ENCODE assay signal across 2 cellular contexts in the genomic region with DNA sequence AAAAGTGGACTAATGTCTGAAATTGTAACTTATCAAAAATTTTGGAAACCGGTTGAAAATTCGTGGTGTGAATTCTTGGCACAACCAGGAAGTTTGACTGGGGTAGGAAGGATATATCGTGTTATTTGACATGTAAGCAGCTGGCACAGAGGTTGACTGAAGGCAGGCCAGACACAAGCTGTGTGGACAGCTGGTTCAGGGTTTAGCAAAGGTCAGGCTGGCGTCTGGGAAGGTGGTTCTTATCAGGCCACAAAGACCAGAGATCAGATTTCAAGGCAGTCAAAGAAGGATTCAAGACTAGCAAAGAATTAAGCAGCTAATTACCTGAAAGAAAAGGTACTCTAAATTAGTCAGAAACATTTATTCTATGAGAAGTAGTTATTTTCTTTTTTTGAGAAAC.
TF ChIP-seq lines count a peak whose summit lies in the region.

No MANE protein-coding gene starts in this region.

TF ChIP-seq in GM23338, 12 proteins besides CTCF, POLR2A, EP300 and RAD21 (continues in another document):
- TF ChIP-seq EZH2 (IDR thresholded peaks at IDR 0.05; ENCODE audit: low read depth, unreplicated experiment) = no peak
- TF ChIP-seq NANOG (IDR thresholded peaks at IDR 0.05; ENCODE audit: borderline replicate concordance) = no peak
- TF ChIP-seq CREB1 (CRISPR knock-in tag; IDR thresholded peaks at IDR 0.05; ENCODE audit: low read depth) = no peak
- TF ChIP-seq JUNB (IDR thresholded peaks at IDR 0.05; ENCODE audit: unreplicated experiment) = no peak
- TF ChIP-seq, protein P1, sequence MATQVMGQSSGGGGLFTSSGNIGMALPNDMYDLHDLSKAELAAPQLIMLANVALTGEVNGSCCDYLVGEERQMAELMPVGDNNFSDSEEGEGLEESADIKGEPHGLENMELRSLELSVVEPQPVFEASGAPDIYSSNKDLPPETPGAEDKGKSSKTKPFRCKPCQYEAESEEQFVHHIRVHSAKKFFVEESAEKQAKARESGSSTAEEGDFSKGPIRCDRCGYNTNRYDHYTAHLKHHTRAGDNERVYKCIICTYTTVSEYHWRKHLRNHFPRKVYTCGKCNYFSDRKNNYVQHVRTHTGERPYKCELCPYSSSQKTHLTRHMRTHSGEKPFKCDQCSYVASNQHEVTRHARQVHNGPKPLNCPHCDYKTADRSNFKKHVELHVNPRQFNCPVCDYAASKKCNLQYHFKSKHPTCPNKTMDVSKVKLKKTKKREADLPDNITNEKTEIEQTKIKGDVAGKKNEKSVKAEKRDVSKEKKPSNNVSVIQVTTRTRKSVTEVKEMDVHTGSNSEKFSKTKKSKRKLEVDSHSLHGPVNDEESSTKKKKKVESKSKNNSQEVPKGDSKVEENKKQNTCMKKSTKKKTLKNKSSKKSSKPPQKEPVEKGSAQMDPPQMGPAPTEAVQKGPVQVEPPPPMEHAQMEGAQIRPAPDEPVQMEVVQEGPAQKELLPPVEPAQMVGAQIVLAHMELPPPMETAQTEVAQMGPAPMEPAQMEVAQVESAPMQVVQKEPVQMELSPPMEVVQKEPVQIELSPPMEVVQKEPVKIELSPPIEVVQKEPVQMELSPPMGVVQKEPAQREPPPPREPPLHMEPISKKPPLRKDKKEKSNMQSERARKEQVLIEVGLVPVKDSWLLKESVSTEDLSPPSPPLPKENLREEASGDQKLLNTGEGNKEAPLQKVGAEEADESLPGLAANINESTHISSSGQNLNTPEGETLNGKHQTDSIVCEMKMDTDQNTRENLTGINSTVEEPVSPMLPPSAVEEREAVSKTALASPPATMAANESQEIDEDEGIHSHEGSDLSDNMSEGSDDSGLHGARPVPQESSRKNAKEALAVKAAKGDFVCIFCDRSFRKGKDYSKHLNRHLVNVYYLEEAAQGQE (IDR thresholded peaks at IDR 0.05; ENCODE audit: unreplicated experiment) = no peak
- TF ChIP-seq EZH2phosphoT487 (IDR thresholded peaks at IDR 0.05; ENCODE audit: unreplicated experiment) = no peak
- no peak for TF ChIP-seq ZNF114 (CRISPR knock-in tag; IDR thresholded peaks at IDR 0.05)
- TF ChIP-seq, protein P2, sequence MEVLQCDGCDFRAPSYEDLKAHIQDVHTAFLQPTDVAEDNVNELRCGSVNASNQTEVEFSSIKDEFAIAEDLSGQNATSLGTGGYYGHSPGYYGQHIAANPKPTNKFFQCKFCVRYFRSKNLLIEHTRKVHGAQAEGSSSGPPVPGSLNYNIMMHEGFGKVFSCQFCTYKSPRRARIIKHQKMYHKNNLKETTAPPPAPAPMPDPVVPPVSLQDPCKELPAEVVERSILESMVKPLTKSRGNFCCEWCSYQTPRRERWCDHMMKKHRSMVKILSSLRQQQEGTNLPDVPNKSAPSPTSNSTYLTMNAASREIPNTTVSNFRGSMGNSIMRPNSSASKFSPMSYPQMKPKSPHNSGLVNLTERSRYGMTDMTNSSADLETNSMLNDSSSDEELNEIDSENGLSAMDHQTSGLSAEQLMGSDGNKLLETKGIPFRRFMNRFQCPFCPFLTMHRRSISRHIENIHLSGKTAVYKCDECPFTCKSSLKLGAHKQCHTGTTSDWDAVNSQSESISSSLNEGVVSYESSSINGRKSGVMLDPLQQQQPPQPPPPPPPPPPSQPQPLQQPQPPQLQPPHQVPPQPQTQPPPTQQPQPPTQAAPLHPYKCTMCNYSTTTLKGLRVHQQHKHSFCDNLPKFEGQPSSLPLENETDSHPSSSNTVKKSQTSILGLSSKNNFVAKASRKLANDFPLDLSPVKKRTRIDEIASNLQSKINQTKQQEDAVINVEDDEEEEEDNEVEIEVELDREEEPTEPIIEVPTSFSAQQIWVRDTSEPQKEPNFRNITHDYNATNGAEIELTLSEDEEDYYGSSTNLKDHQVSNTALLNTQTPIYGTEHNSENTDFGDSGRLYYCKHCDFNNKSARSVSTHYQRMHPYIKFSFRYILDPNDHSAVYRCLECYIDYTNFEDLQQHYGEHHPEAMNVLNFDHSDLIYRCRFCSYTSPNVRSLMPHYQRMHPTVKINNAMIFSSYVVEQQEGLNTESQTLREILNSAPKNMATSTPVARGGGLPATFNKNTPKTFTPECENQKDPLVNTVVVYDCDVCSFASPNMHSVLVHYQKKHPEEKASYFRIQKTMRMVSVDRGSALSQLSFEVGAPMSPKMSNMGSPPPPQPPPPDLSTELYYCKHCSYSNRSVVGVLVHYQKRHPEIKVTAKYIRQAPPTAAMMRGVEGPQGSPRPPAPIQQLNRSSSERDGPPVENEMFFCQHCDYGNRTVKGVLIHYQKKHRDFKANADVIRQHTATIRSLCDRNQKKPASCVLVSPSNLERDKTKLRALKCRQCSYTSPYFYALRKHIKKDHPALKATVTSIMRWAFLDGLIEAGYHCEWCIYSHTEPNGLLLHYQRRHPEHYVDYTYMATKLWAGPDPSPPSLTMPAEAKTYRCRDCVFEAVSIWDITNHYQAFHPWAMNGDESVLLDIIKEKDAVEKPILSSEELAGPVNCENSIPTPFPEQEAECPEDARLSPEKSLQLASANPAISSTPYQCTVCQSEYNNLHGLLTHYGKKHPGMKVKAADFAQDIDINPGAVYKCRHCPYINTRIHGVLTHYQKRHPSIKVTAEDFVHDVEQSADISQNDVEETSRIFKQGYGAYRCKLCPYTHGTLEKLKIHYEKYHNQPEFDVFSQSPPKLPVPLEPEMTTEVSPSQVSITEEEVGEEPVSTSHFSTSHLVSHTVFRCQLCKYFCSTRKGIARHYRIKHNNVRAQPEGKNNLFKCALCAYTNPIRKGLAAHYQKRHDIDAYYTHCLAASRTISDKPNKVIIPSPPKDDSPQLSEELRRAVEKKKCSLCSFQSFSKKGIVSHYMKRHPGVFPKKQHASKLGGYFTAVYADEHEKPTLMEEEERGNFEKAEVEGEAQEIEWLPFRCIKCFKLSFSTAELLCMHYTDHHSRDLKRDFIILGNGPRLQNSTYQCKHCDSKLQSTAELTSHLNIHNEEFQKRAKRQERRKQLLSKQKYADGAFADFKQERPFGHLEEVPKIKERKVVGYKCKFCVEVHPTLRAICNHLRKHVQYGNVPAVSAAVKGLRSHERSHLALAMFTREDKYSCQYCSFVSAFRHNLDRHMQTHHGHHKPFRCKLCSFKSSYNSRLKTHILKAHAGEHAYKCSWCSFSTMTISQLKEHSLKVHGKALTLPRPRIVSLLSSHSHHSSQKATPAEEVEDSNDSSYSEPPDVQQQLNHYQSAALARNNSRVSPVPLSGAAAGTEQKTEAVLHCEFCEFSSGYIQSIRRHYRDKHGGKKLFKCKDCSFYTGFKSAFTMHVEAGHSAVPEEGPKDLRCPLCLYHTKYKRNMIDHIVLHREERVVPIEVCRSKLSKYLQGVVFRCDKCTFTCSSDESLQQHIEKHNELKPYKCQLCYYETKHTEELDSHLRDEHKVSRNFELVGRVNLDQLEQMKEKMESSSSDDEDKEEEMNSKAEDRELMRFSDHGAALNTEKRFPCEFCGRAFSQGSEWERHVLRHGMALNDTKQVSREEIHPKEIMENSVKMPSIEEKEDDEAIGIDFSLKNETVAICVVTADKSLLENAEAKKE (CRISPR knock-in tag; IDR thresholded peaks at IDR 0.05) = no peak
- TF ChIP-seq POLR2AphosphoS5 (IDR thresholded peaks at IDR 0.05; ENCODE audit: low read depth) = no peak
- TF ChIP-seq ZNF331 (CRISPR knock-in tag; IDR thresholded peaks at IDR 0.05; ENCODE audit: low read depth) = no peak

TF ChIP-seq in H1, 55 proteins besides CTCF, POLR2A, EP300 and RAD21:
- TF ChIP-seq SIRT6 (IDR thresholded peaks at IDR 0.05; ENCODE audit: low read length) (no peak), MAFK (IDR thresholded peaks at IDR 0.05; ENCODE audit: low read depth, low read length) (no peak), ASH2L (IDR thresholded peaks at IDR 0.05; ENCODE audit: low read length) (no peak), CREB1 (IDR thresholded peaks at IDR 0.05) (no peak), CTBP2 (IDR thresholded peaks at IDR 0.05; ENCODE audit: borderline replicate concordance, insufficient read depth, insufficient read length, low read length) (no peak)
TF ChIP-seq in H1: peak in this region for 0.
